In the genomic region with DNA sequence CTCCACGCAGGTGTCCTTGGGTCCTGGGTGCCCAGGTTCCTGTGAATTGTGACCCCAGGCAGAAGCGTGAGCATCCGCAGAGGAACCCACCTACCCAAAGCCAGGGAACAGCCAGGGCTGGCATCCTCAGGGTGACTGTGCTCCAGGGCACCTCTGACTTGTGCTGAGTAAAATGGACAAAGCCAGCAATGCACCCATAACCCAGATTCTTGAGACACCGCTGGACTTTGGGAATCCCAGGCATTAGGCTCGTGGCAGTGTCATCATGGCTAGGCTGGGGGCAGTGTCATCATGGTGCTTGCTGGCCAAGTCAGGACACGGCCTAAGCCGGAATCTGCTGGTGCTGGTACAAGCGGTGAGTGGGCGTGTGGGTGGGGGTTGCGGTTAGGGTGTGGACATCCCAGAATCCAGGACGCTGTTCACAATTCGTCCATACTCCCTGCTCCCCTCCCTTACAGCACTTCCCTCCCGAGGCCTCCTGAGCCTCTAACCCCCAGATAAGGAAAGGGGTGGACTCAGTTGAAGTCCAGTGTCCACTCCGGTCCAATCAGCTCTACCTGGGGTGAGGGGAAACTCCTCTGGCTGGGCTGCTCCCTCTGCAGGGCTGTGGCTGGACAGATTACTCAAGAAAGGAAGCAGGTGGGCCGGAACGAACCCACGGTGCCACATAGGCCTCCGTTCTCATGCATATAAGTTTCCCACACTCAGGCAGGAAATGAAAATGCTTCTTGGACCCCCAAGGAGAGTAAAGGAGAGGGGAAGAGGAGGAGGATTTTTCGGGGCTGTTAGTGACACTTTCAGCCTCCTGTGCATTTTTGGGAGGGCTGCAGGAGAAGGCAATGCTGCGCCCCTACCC, we compare ENCODE assay signal across 11 cellular contexts.
A peak's percentile ranks its signal among the peaks of the same experiment; 100 is the strongest.
DNase-seq lines count a peak whose midpoint lies in the region; ATAC-seq, FAIRE-seq and TF ChIP-seq lines count a peak whose summit lies in the region.
"Had no signal": no experiment of that assay in that cellular context is flagged by ENCODE, and none has a peak within 500 bp of the region (broad histone marks: within the 10 kb centered on the region; RNA-seq: fewer than 3 reads in every experiment).

No MANE protein-coding gene starts in this region.

- H2AK5ac ChIP-seq in IMR-90 (ENCODE audit: low read depth, low read length), result peak overlapping the region; percentile 71

- peaks cover 7 to 30% of the 10 kb centered on the region in 2 experiments; a peak in 3 of 4 replicates for H3K79me1 ChIP-seq in IMR-90 (ENCODE audit: low read depth in 1 of 2, low read length in 2 of 2)

- H3K9me1 ChIP-seq in IMR-90 (ENCODE audit: insufficient read depth, low read length), result peaks cover 21% of the 10 kb centered on the region

- CTCF ChIA-PET in CD4-positive, alpha-beta T cell (lab: Charles Lee), result no interaction called here
- CTCF ChIA-PET in IMR-90 (lab: Yijun Ruan, JAX), result interaction anchor here (0.6 to 0.8 kb wide), 2 partner anchors 9 to 150 kb away, joined by 4 to 7 read pairs; no protein-coding TSS in a partner anchor

- H3K27me3 Mint-ChIP-seq in CD4-positive, alpha-beta T cell, result peaks cover 15% of the 10 kb centered on the region

- DNase-seq in CD4-positive, alpha-beta T cell, result no peak
- peak; percentile 23 for DNase-seq in IMR-90
- no peak for DNase-seq in choroid plexus epithelial cell (ENCODE audit: low read depth)
- peak; percentile 69 for DNase-seq in mucosa of gallbladder (ENCODE audit: low spot score)
- DNase-seq in kidney, result no peak
- no peak for DNase-seq in GM19240 (ENCODE audit: insufficient read length, low spot score)
- DNase-seq in KBM-7, result no peak
- DNase-seq: GDM1, occipital lobe had no signal

- intact Hi-C loops in CD4-positive, alpha-beta T cell (cut with DNase I, micrococcal nuclease), result loop anchor here in 1 of 2 experiments (5.0 kb wide), 2 partner anchors 93 to 678 kb away; partner anchors contain the start of gene TNRC6C
- intact Hi-C loops in IMR-90 (cut with micrococcal nuclease) (no loop called here), kidney (cut with DNase I) (no loop called here)

- dilution Hi-C loops in IMR-90 (cut with HindIII; ENCODE audit: low sequenced_read_pairs, unreplicated experiment), result no loop called here

- H2AK9ac ChIP-seq in IMR-90 (replicated peaks; ENCODE audit: low read depth, low read length, poor library complexity), result peak overlapping the region; percentile 24

- H3K9me3 Mint-ChIP-seq in CD4-positive, alpha-beta T cell, result no peaks in the 10 kb centered on the region

- TF ChIP-seq POLR2A in IMR-90 (IDR thresholded peaks at IDR 0.05; ENCODE audit: low read depth, low read length), result no peak

- H3K36me3 Mint-ChIP-seq in CD4-positive, alpha-beta T cell (ENCODE audit: low read depth), result peaks cover 8% of the 10 kb centered on the region

- FAIRE-seq in kidney (lab: Jason Lieb, UNC), result no peak
- FAIRE-seq: colon had no signal

- no peak overlapping the region for H3K18ac ChIP-seq in IMR-90 (ENCODE audit: low read depth, low read length)

- H4K91ac ChIP-seq in IMR-90 (ENCODE audit: insufficient read depth, low read depth, low read length), result peak overlapping the region; percentile 65

- ATAC-seq in CD4-positive, alpha-beta T cell (ENCODE audit: poor library complexity), result no peak
- no peak for ATAC-seq in IMR-90 (ENCODE audit: low read depth)
- ATAC-seq in GM19463 (IDR thresholded peaks at IDR 0.05; ENCODE audit: unreplicated experiment), result no peak

- peak overlapping the region; percentile 5 for H2BK5ac ChIP-seq in IMR-90 (ENCODE audit: low read depth, low read length, poor library complexity, severe bottlenecking)

- H3K23ac ChIP-seq in IMR-90 (ENCODE audit: low read depth, low read length), result no peak overlapping the region; the same call in 1 of the 2 replicates

- H4K5ac ChIP-seq in IMR-90 (ENCODE audit: low read depth, low read length), result no peak overlapping the region

- peak overlapping the region; percentile 75 for H2AFZ ChIP-seq in IMR-90 (replicated peaks; ENCODE audit: low read length, poor library complexity)

- H3K4me3 ChIP-seq in IMR-90 (ENCODE audit: insufficient read depth, low read depth, low read length), result no peak overlapping the region
- H3K4me3 ChIP-seq in choroid plexus epithelial cell (ENCODE audit: low read depth, low read length), result no peak overlapping the region
- H3K4me3 ChIP-seq in kidney (ENCODE audit: low read length in 2 of 2), result no peak overlapping the region

- peak overlapping the region; percentile 34 to 67; a peak in 2 of 4 replicates for H4K8ac ChIP-seq in IMR-90 (ENCODE audit: low read depth in 2 of 2, low read length in 2 of 2)

- 82% methylated on average over 5 of the region's 20 CpGs; no CpG with 5 or more reads in 1 of the 2 experiments for WGBS in IMR-90 (ENCODE audit: extremely low coverage in 2 of 2, insufficient read length in 1 of 2), 2 experiments

- POLR2A ChIA-PET in CD4-positive, alpha-beta T cell (lab: Charles Lee), result no interaction called here
- POLR2A ChIA-PET in IMR-90 (lab: Charles Lee; ENCODE audit: unreplicated experiment), result no interaction called here

- H4K20me1 ChIP-seq in IMR-90 (ENCODE audit: insufficient read depth, low read length), result no peaks in the 10 kb centered on the region

- peak overlapping the region; percentile 67 for H3K4ac ChIP-seq in IMR-90 (ENCODE audit: low read depth, low read length)

- H3K9ac ChIP-seq in IMR-90 (ENCODE audit: low read depth, low read length) (no peak overlapping the region), kidney (ENCODE audit: low read length in 2 of 2) (peak overlapping the region in 1 of 2 donors; percentile 34)

- no peaks in the 10 kb centered on the region for H3K9me3 ChIP-seq in CD4-positive, alpha-beta T cell (ENCODE audit: control insufficient read depth, low read length)
- H3K9me3 ChIP-seq in IMR-90 (ENCODE audit: control insufficient read depth, insufficient read depth, low read length) (no peaks in the 10 kb centered on the region), kidney (ENCODE audit: control insufficient read depth in 1 of 2, low read length in 2 of 2) (no peaks in the 10 kb centered on the region)

- H3K27ac ChIP-seq in CD4-positive, alpha-beta T cell (ENCODE audit: low read depth, low read length), result no peak overlapping the region
- no peak overlapping the region; the same call in 1 of the 2 replicates for H3K27ac ChIP-seq in IMR-90 (ENCODE audit: insufficient read depth, low read length)
- no peak overlapping the region for H3K27ac ChIP-seq in kidney (ENCODE audit: low read depth in 2 of 2, low read length in 2 of 2)

- no peak overlapping the region for H3K4me2 ChIP-seq in IMR-90 (ENCODE audit: low read depth, low read length)

- H2BK15ac ChIP-seq in IMR-90 (ENCODE audit: low read depth, low read length), result peak overlapping the region; percentile 94; the same call in 2 of the 3 replicates

- no peak for TF ChIP-seq RAD21 in IMR-90 (IDR thresholded peaks at IDR 0.05; ENCODE audit: low read length)

- H3K27me3 ChIP-seq in CD4-positive, alpha-beta T cell (ENCODE audit: control insufficient read depth, insufficient read depth, low read length), result peaks cover 12% of the 10 kb centered on the region
- H3K27me3 ChIP-seq in IMR-90 (ENCODE audit: control insufficient read depth, insufficient read depth, low read length), result no peaks in the 10 kb centered on the region

- H2BK20ac ChIP-seq in IMR-90 (ENCODE audit: low read depth, low read length), result peak overlapping the region; percentile 62; the same call in 1 of the 2 replicates

- TF ChIP-seq CTCF in CD4-positive, alpha-beta T cell (IDR thresholded peaks at IDR 0.05), result no peak
- no peak for TF ChIP-seq CTCF in IMR-90 (conservative IDR thresholded peaks at IDR 0.05; ENCODE audit: low read depth, low read length)
- peak; percentile 18 for TF ChIP-seq CTCF in choroid plexus epithelial cell (conservative IDR thresholded peaks at IDR 0.05; ENCODE audit: low read depth, low read length)
- TF ChIP-seq CTCF in kidney (IDR thresholded peaks at IDR 0.05; ENCODE audit: borderline replicate concordance, extremely low read depth, insufficient read depth), result no peak

- peak overlapping the region; percentile 72 for H2BK120ac ChIP-seq in IMR-90 (ENCODE audit: low read depth, low read length)

- peak overlapping the region; percentile 13 for H3K14ac ChIP-seq in IMR-90 (replicated peaks; ENCODE audit: low read depth, low read length)

- peak overlapping the region; percentile 3; the same call in 1 of the 2 replicates for H3K56ac ChIP-seq in IMR-90 (ENCODE audit: extremely low read depth, insufficient read depth, low read length)

- peaks cover 14% of the 10 kb centered on the region for H3K4me1 Mint-ChIP-seq in CD4-positive, alpha-beta T cell (ENCODE audit: low read depth)

- H3K4me3 Mint-ChIP-seq in CD4-positive, alpha-beta T cell, result peak overlapping the region; percentile 94

- no peaks in the 10 kb centered on the region for H3K36me3 ChIP-seq in IMR-90 (ENCODE audit: control insufficient read depth, insufficient read depth, low read length)
- H3K36me3 ChIP-seq in kidney (ENCODE audit: control insufficient read depth in 1 of 2, insufficient read depth in 2 of 2, low read length in 2 of 2), result no peaks in the 10 kb centered on the region

- no TSS peak for BruUV-seq in IMR-90 (replicated peaks; lab: Mats Ljungman, UMichigan)

- in situ Hi-C loops in IMR-90 (cut with MboI; ENCODE audit: low sequenced_read_pairs) (no loop called here), KBM-7 (cut with MboI; ENCODE audit: low pct_unique_long_range_greater_than_20kb, low sequenced_read_pairs) (no loop called here)

- H3K27ac Mint-ChIP-seq in CD4-positive, alpha-beta T cell, result peak overlapping the region; percentile 88

- H3K4me1 ChIP-seq in IMR-90 (ENCODE audit: control insufficient read depth, insufficient read depth, low read length) (peaks cover 12% of the 10 kb centered on the region), kidney (ENCODE audit: control insufficient read depth in 1 of 2, insufficient read depth in 1 of 2, low read depth in 1 of 2, low read length in 2 of 2) (peaks cover 0 to 19% of the 10 kb centered on the region in 2 donors)

TF ChIP-seq in IMR-90, 13 proteins besides CTCF, POLR2A, EP300 and RAD21 (continues in another document):
- TF ChIP-seq MAZ (IDR thresholded peaks at IDR 0.05; ENCODE audit: borderline replicate concordance, low read depth, low read length) (no peak), CEBPB (IDR thresholded peaks at IDR 0.05; ENCODE audit: low read depth, low read length) (no peak), SMC3 (IDR thresholded peaks at IDR 0.05; ENCODE audit: low read depth, low read length) (no peak), USF2 (IDR thresholded peaks at IDR 0.05; ENCODE audit: low read depth, low read length) (no peak), MXI1 (IDR thresholded peaks at IDR 0.05; ENCODE audit: borderline replicate concordance, low read depth, low read length) (no peak)

Comparison
In these comparisons a context has a peak if more than half of its experiments do, and no peak if none do; other contexts are left out.
1. DNase-seq: peak in IMR-90 (single experiment) and mucosa of gallbladder (single experiment); none in CD4-positive, alpha-beta T cell (0 of 10), choroid plexus epithelial cell (single experiment), kidney (single experiment), GM19240 (single experiment) and KBM-7 (single experiment).